In genomic region chr1:226706664-226707063, GRCh38 we compare ENCODE assay signal across 1 cellular context.
TF ChIP-seq lines count a peak whose summit lies in the region.

No MANE protein-coding gene starts in this region.

TF ChIP-seq in K562, 482 proteins besides CTCF, POLR2A, EP300 and RAD21:
- TF ChIP-seq, protein P1, sequence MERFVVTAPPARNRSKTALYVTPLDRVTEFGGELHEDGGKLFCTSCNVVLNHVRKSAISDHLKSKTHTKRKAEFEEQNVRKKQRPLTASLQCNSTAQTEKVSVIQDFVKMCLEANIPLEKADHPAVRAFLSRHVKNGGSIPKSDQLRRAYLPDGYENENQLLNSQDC (CRISPR knock-in tag; IDR thresholded peaks at IDR 0.05): no peak
- peak; percentile 49; the same call in 1 of the 2 replicates for TF ChIP-seq NFIC (IDR thresholded peaks at IDR 0.05)
